In genomic region chr1:185262151-185262550, GRCh38 we compare ENCODE assay signal across 7 cellular contexts.
"Had no signal": no experiment of that assay in that cellular context is flagged by ENCODE, and none has a peak within 500 bp of the region (broad histone marks: within the 10 kb centered on the region; RNA-seq: fewer than 3 reads in every experiment).

No MANE protein-coding gene starts in this region.

- DNase-seq: GDM1, GF-D8 had no signal

- ATAC-seq: GM12878 had no signal

- FAIRE-seq: G401.6, GM12878, GM12891, GM12892, GM19239 had no signal

- H3K4me3 ChIP-seq: GM12878 had no signal
